20 cellular contexts compared by ENCODE assay signal in the genomic region with DNA sequence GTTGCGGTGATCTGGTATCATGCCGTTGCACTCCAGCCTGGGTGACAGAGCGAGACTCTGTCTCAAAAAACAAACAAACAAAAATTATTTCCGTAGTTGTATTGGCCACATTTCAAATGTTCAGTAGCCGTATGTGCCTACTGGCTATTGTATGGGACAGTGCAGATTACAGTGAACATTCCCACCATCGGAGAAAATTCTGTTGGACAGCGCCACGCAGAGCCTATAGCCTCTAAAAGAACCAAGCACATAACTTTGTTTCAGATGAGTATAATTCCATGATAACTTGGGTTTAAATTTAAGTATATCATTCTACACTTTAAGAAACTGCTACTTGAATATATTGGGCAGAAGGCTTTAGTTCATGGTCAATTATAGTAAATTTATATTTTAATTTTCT. TPM values are rescaled to one million over a fixed set of nuclear protein-coding genes. Genes with fewer than 3 reads are reported as not detected.
A peak's percentile ranks its signal among the peaks of the same experiment; 100 is the strongest.
DNase-seq lines count a peak whose midpoint lies in the region; ATAC-seq, FAIRE-seq and TF ChIP-seq lines count a peak whose summit lies in the region.
"Had no signal": no experiment of that assay in that cellular context is flagged by ENCODE, and none has a peak within 500 bp of the region (broad histone marks: within the 10 kb centered on the region; RNA-seq: fewer than 3 reads in every experiment).

No MANE protein-coding gene starts in this region.

- intact Hi-C loops in thyroid gland (cut with DNase I), result loop anchor here (10.0 kb wide), 1 partner anchor 146 kb away; no protein-coding TSS in a partner anchor

- no peak overlapping the region for H3K4me2 ChIP-seq in A549
- H3K4me2 ChIP-seq: BLaER1 had no signal

- no peak for ATAC-seq in A549
- ATAC-seq: GM12878 had no signal

- TF ChIP-seq POLR2A in A549 (IDR thresholded peaks at IDR 0.05; ENCODE audit: low read length) (no peak), thyroid gland (IDR thresholded peaks at IDR 0.05) (no peak)

- no peak for TF ChIP-seq RAD21 in A549 (conservative IDR thresholded peaks at IDR 0.05 in 1 of 2, IDR thresholded peaks at IDR 0.05 in 1 of 2)
- peak; percentile 20; the same call in 1 of the 2 replicates for TF ChIP-seq RAD21 in Ishikawa (IDR thresholded peaks at IDR 0.05; ENCODE audit: low read depth)

- H3K4me1 ChIP-seq in A549, result no peaks in the 10 kb centered on the region
- peaks cover 0 to 14% of the 10 kb centered on the region in 2 donors for H3K4me1 ChIP-seq in thyroid gland

- H3K4me3 ChIP-seq in A549, result no peak overlapping the region
- H3K4me3 ChIP-seq in thyroid gland (replicated peaks in 1 of 3), result no peak overlapping the region
- H3K4me3 ChIP-seq: BLaER1, GM12878, HAP-1 had no signal

- H3K27ac ChIP-seq in A549, result no peak overlapping the region
- H3K27ac ChIP-seq in C4-2B, result no peak overlapping the region
- no peak overlapping the region for H3K27ac ChIP-seq in thyroid gland
- H3K27ac ChIP-seq: BLaER1 had no signal

- TF ChIP-seq EP300 in A549 (IDR thresholded peaks at IDR 0.05) (no peak), Ishikawa (IDR thresholded peaks at IDR 0.05; ENCODE audit: borderline replicate concordance) (no peak)

- TF ChIP-seq CTCF in A549 (IDR thresholded peaks at IDR 0.05), result no peak
- peak; percentile 22 for TF ChIP-seq CTCF in C4-2B (conservative IDR thresholded peaks at IDR 0.05)
- TF ChIP-seq CTCF in thyroid gland (IDR thresholded peaks at IDR 0.05), result no peak

- DNase-seq in A549 (ENCODE audit: low read depth in 1 of 2, low spot score in 1 of 2), result no peak
- peak; percentile 22 for DNase-seq in left kidney (ENCODE audit: low read depth, low spot score)
- no peak for DNase-seq in activated CD8-positive, alpha-beta memory T cell treated with anti-CD3 and anti-CD28 coated beads, Interleukin-2, amount 50 U/mL, for 48 hours
- no peak for DNase-seq in thyroid gland
- no peak for DNase-seq in NCI-H226
- DNase-seq: CD4-positive, alpha-beta T cell; CD8-positive, alpha-beta memory T cell; DMS 273 treated with DMSO at 0.1 percent for 48 hours; DMS79; EL; GDM1; GOT3 had no signal

- 50% methylated on average over 8 of the region's 8 CpGs for WGBS in A549 (ENCODE audit: missing lambda C conversion rate)
- 88 to 92% methylated on average over 8 of the region's 8 CpGs for WGBS in thyroid gland, 2 donors

- FAIRE-seq in A549 (lab: Jason Lieb, UNC), result no peak
- FAIRE-seq: D721Med, GM12878, H54 had no signal

- POLR2A ChIA-PET in A549 (lab: Yijun Ruan, JAX), result no interaction called here

- H3K9me3 ChIP-seq in A549 (no peaks in the 10 kb centered on the region), thyroid gland (no peaks in the 10 kb centered on the region)
- H3K9me3 ChIP-seq: BLaER1, HAP-1 had no signal

- CTCF ChIA-PET in A549 (lab: Yijun Ruan, JAX), result no interaction called here

- H3K36me3 ChIP-seq in thyroid gland, result no peaks in the 10 kb centered on the region
- H3K36me3 ChIP-seq: BLaER1, HAP-1 had no signal

- H3K27me3 ChIP-seq in thyroid gland, result no peaks in the 10 kb centered on the region

TF ChIP-seq in A549, 52 proteins besides CTCF, POLR2A, EP300 and RAD21:
- TF ChIP-seq HEYL (CRISPR knock-in tag; IDR thresholded peaks at IDR 0.05) (no peak), REST (IDR thresholded peaks at IDR 0.05) (peak; percentile 32; the same call in 1 of the 2 replicates)

TF ChIP-seq in Ishikawa, 13 proteins besides CTCF, POLR2A, EP300 and RAD21:
- TF ChIP-seq YY1 (IDR thresholded peaks at IDR 0.05; ENCODE audit: low read depth) (no peak), REST (IDR thresholded peaks at IDR 0.05; ENCODE audit: low read depth) (peak; percentile 76)

RNA-seq across cellular contexts. Expression of gene TMEM178B, which starts 5.4 kb away (rescaled TPM):
- polyA plus RNA-seq in A549 (2011; rRNA removed) (0.93 and 1.1 TPM in 2 replicates), A549 (2017; fragmentation: RNase III; extraction: RNeasy Plus Mini Kit Qiagen cat#74134 plus additional on column Dnase treatment) (0.84 to 1.1 TPM (median 0.88 TPM) in 3 replicates)
- polyA plus RNA-seq in A549 (2012; cell fraction: cytosol; rRNA removed), result 0.21 and 0.28 TPM in 2 replicates
- polyA plus RNA-seq in A549 (2012; cell fraction: nucleus; rRNA removed), result 0.68 and 0.72 TPM in 2 replicates
- polyA minus RNA-seq in A549 (2011; rRNA and poly(A)+ RNA removed), result 1.9 TPM in 2 replicates
- 10 to 100 TPM in 3 of 4 donors, 1 to 10 TPM in 1; 7.7 to 49.9 (median 25.9) TPM for total RNA-seq in thyroid gland
- total RNA-seq: CD4-positive, alpha-beta T cell had no signal
- polyA plus RNA-seq: CD14-positive monocyte had no signal
